8 cellular contexts compared by ENCODE assay signal in the genomic region with DNA sequence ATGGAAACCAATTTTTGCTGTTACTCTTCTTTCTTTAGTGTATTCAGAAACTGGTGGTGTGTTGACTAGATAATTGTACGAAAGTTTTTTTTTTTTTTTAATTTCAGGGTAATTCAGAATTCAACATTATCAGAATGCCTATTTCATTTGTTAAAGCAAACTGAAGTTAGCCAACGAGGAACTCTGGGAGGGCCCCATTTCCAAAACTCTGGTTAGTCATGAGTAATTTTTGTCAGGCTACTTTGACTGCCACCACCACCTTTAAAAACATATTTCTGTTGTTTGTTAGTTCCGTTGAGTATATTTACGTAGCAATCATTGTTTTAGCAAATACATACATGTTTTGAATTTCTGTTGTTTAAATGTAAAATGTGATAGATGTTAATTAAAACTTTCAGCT. TPM values are rescaled to one million over a fixed set of nuclear protein-coding genes. Genes with fewer than 3 reads are reported as not detected.
A peak's percentile ranks its signal among the peaks of the same experiment; 100 is the strongest.
DNase-seq lines count a peak whose midpoint lies in the region; ATAC-seq, FAIRE-seq and TF ChIP-seq lines count a peak whose summit lies in the region.

No MANE protein-coding gene starts in this region.

- H3K79me2 ChIP-seq in DND-41 (ENCODE audit: insufficient read depth, low read length) (peaks cover 53% of the 10 kb centered on the region), OCI-LY3 (ENCODE audit: low read length) (peaks cover 48% of the 10 kb centered on the region), H1 (ENCODE audit: control insufficient read depth in 1 of 2, insufficient read depth in 2 of 2, low read length in 2 of 2) (peaks cover 0 to 40% of the 10 kb centered on the region in 2 experiments; a peak in 3 of 4 replicates)

- 24% methylated on average over 4 of the region's 4 CpGs; no CpG with 5 or more reads in 1 of the 2 experiments for WGBS in H1 (ENCODE audit: extremely low coverage in 1 of 2, insufficient coverage in 1 of 2, insufficient read length in 1 of 2, insufficient replicate concordance in 2 of 2, low coverage in 1 of 2, low lambda C conversion rate in 2 of 2, missing lambda C conversion rate in 1 of 2), 2 experiments
- no CpG with 5 or more reads among the region's 4 CpGs for WGBS in neuronal stem cell (ENCODE audit: extremely low coverage in 2 of 2, insufficient read length in 2 of 2, insufficient replicate concordance in 1 of 2), 2 donors

- H3K14ac ChIP-seq in H1 (ENCODE audit: insufficient read length) = no peak overlapping the region
- H3K14ac ChIP-seq in neuronal stem cell (ENCODE audit: low read length) = no peak overlapping the region

- H3K4me3 ChIP-seq in DND-41 (ENCODE audit: low read depth in 1 of 2, low read length in 2 of 2) (peak overlapping the region; percentile 82 to 89), OCI-LY3 (ENCODE audit: low read length) (peak overlapping the region; percentile 100), H1 (ENCODE audit: extremely low read depth in 1 of 4, insufficient read depth in 2 of 4, low read depth in 3 of 4, low read length in 4 of 4) (peak overlapping the region; percentile 55 to 97 (median 80)), neuronal stem cell (ENCODE audit: low read length in 2 of 2) (peak overlapping the region; percentile 65 to 97)

- H3K9me3 ChIP-seq in DND-41 (ENCODE audit: insufficient read depth, low read length, severe bottlenecking) = no peaks in the 10 kb centered on the region
- H3K9me3 ChIP-seq in OCI-LY3 (ENCODE audit: insufficient read depth, low read length) = no peaks in the 10 kb centered on the region
- H3K9me3 ChIP-seq in H1 (ENCODE audit: insufficient read depth in 2 of 2, low read depth in 1 of 2, low read length in 1 of 2) = no peaks in the 10 kb centered on the region
- H3K9me3 ChIP-seq in neuronal stem cell (replicated peaks in 1 of 2; ENCODE audit: control insufficient read depth in 2 of 2, insufficient read depth in 1 of 2, low read depth in 1 of 2, low read length in 2 of 2) = no peaks in the 10 kb centered on the region

- no peak overlapping the region for H2BK15ac ChIP-seq in H1 (ENCODE audit: low read length)
- H2BK15ac ChIP-seq in neuronal stem cell (ENCODE audit: low read length) = no peak overlapping the region

- H3K4me1 ChIP-seq in DND-41 (ENCODE audit: insufficient read depth, low read length) = peaks cover 59% of the 10 kb centered on the region
- peaks cover 41% of the 10 kb centered on the region for H3K4me1 ChIP-seq in OCI-LY3 (ENCODE audit: low read length)
- H3K4me1 ChIP-seq in H1 (replicated peaks in 1 of 4; ENCODE audit: control insufficient read depth in 3 of 4, insufficient read depth in 4 of 4, low read length in 3 of 4) = peaks cover 0 to 8% (median 2%) of the 10 kb centered on the region in 4 experiments; a peak in 3 of 7 replicates
- H3K4me1 ChIP-seq in neuronal stem cell (ENCODE audit: control insufficient read depth in 2 of 2, insufficient read depth in 1 of 2, low read depth in 1 of 2, low read length in 2 of 2) = peaks cover 5 to 10% of the 10 kb centered on the region in 2 donors

- no peak overlapping the region for H2BK20ac ChIP-seq in H1 (ENCODE audit: low read length)

- no peak overlapping the region for H2BK12ac ChIP-seq in H1 (ENCODE audit: low read depth, low read length)
- H2BK12ac ChIP-seq in neuronal stem cell (ENCODE audit: low read length) = no peak overlapping the region

- no peak for TF ChIP-seq POLR2A in H1 (IDR thresholded peaks at IDR 0.05; ENCODE audit: control extremely low read depth in 1 of 2, low read depth in 2 of 2, low read length in 2 of 2)

- TF ChIP-seq RAD21 in H1 (IDR thresholded peaks at IDR 0.05 in 1 of 2, conservative IDR thresholded peaks at IDR 0.05 in 1 of 2; ENCODE audit: low read depth in 2 of 2, low read length in 2 of 2) = no peak

- H3K79me1 ChIP-seq in H1 (ENCODE audit: low read depth, low read length) (no peaks in the 10 kb centered on the region), neuronal stem cell (ENCODE audit: low read depth, low read length) (no peaks in the 10 kb centered on the region)

- H3K36me3 ChIP-seq in DND-41 (ENCODE audit: insufficient read depth, low read length) (peaks cover 17% of the 10 kb centered on the region; the same call in 1 of the 2 replicates), OCI-LY3 (replicated peaks; ENCODE audit: low read depth, low read length) (peaks cover 12% of the 10 kb centered on the region), H1 (ENCODE audit: control insufficient read depth in 2 of 4, insufficient read depth in 4 of 4, low read length in 3 of 4) (peaks cover 4 to 19% (median 6%) of the 10 kb centered on the region in 4 experiments), neuronal stem cell (replicated peaks in 1 of 2; ENCODE audit: control insufficient read depth in 2 of 2, insufficient read depth in 2 of 2, low read length in 2 of 2) (peaks cover 0 to 38% of the 10 kb centered on the region in 2 donors)

- H4K5ac ChIP-seq in H1 (ENCODE audit: insufficient read length, low read depth, low read length) = no peak overlapping the region

- H3K23me2 ChIP-seq in H1 (ENCODE audit: low read depth, low read length) = peaks cover 4% of the 10 kb centered on the region

- H2AFZ ChIP-seq in DND-41 (ENCODE audit: low read depth, low read length) = peak overlapping the region; percentile 89
- no peak overlapping the region for H2AFZ ChIP-seq in OCI-LY3 (ENCODE audit: low read depth, low read length)
- H2AFZ ChIP-seq in H1 (ENCODE audit: low read length) = no peak overlapping the region
- peak overlapping the region; percentile 95 for H2AFZ ChIP-seq in neuronal stem cell (ENCODE audit: low read length)

- H2BK5ac ChIP-seq in H1 (ENCODE audit: low read depth, low read length) = no peak overlapping the region
- no peak overlapping the region for H2BK5ac ChIP-seq in neuronal stem cell (ENCODE audit: low read length)

- intact Hi-C loops in head of caudate nucleus (cut with DNase I) = no loop called here

- no peak overlapping the region for H2BK120ac ChIP-seq in H1 (replicated peaks; ENCODE audit: low read depth, low read length)
- no peak overlapping the region for H2BK120ac ChIP-seq in neuronal stem cell (ENCODE audit: low read depth, low read length)

- H3K4ac ChIP-seq in H1 (replicated peaks; ENCODE audit: insufficient read length, low read depth, low read length) (no peak overlapping the region), neuronal stem cell (ENCODE audit: low read length) (no peak overlapping the region)

- CTCF ChIA-PET in H1 (lab: Charles Lee; ENCODE audit: partially characterized antibody) = interaction anchor here (1.1 to 2.1 kb wide), 4 partner anchors 9 to 20 kb away, joined by 3 to 6 read pairs (median 4); no protein-coding TSS in a partner anchor

- no peaks in the 10 kb centered on the region for H3K27me3 ChIP-seq in DND-41 (ENCODE audit: insufficient read depth, low read length, poor library complexity)
- H3K27me3 ChIP-seq in OCI-LY3 (ENCODE audit: low read depth, low read length) = no peaks in the 10 kb centered on the region
- peaks cover 0 to 3% (median 1%) of the 10 kb centered on the region in 4 experiments; a peak in 1 of 7 replicates for H3K27me3 ChIP-seq in H1 (replicated peaks in 1 of 4; ENCODE audit: control insufficient read depth in 3 of 4, extremely low read depth in 1 of 4, insufficient read depth in 3 of 4, low read length in 3 of 4)
- H3K27me3 ChIP-seq in neuronal stem cell (ENCODE audit: control insufficient read depth in 3 of 3, insufficient read depth in 3 of 3, low read depth in 1 of 3, low read length in 3 of 3) = no peaks in the 10 kb centered on the region

- DNase-seq in DND-41 (no peak), H1 (ENCODE audit: low read depth in 1 of 2, low spot score in 2 of 2) (no peak), neuronal stem cell (ENCODE audit: low spot score) (no peak), head of caudate nucleus (no peak), DMS153 (lab: John Stamatoyannopoulos, UW) (no peak), NCI-H82 treated with DMSO at 0.1 percent for 48 hours (lab: John Stamatoyannopoulos, UW; ENCODE audit: unreplicated experiment) (no peak)

- no peak for FAIRE-seq in H1 (lab: Jason Lieb, UNC)

- H4K91ac ChIP-seq in H1 (replicated peaks; ENCODE audit: insufficient read length, low read length) (no peak overlapping the region), neuronal stem cell (ENCODE audit: low read depth, low read length, poor library complexity) (no peak overlapping the region)

- peak overlapping the region; percentile 84 for H3K9ac ChIP-seq in DND-41 (ENCODE audit: low read depth, low read length)
- H3K9ac ChIP-seq in OCI-LY3 (ENCODE audit: low read length) = peak overlapping the region; percentile 89
- H3K9ac ChIP-seq in H1 (replicated peaks in 1 of 4; ENCODE audit: extremely low read depth in 1 of 4, low read depth in 3 of 4, low read length in 3 of 4) = peak overlapping the region in 3 of 4 experiments; percentile 83 to 90 (median 86); a peak in 3 of 7 replicates
- no peak overlapping the region for H3K9ac ChIP-seq in neuronal stem cell (ENCODE audit: low read depth, low read length, poor library complexity)

- no peak for TF ChIP-seq EP300 in H1 (IDR thresholded peaks at IDR 0.05; ENCODE audit: borderline replicate concordance in 1 of 2, low read depth in 2 of 2, low read length in 2 of 2)

- POLR2A ChIA-PET in H1 (lab: Charles Lee; ENCODE audit: partially characterized antibody) = interaction anchor here (1.1 to 2.0 kb wide), 9 partner anchors 11 to 193 kb away, joined by 3 to 35 read pairs (median 6); a partner anchor contains a TSS

- no peak overlapping the region for H3K56ac ChIP-seq in H1 (replicated peaks; ENCODE audit: insufficient read length, low read depth, low read length)

- H3K23ac ChIP-seq in H1 (ENCODE audit: insufficient read length) (no peak overlapping the region), neuronal stem cell (ENCODE audit: low read depth, low read length, poor library complexity) (no peak overlapping the region)

- H4K20me1 ChIP-seq in DND-41 (ENCODE audit: insufficient read depth, low read length) = no peaks in the 10 kb centered on the region
- H4K20me1 ChIP-seq in OCI-LY3 (ENCODE audit: insufficient read depth, low read length) = peaks cover 3% of the 10 kb centered on the region; the same call in 1 of the 2 replicates
- peaks cover 0 to 4% of the 10 kb centered on the region in 2 experiments for H4K20me1 ChIP-seq in H1 (replicated peaks in 1 of 2; ENCODE audit: control insufficient read depth in 1 of 2, insufficient read depth in 2 of 2, low read length in 2 of 2)

- H4K8ac ChIP-seq in H1 (ENCODE audit: extremely low read depth, insufficient read depth, low read length) (no peak overlapping the region), neuronal stem cell (ENCODE audit: low read depth, low read length) (no peak overlapping the region)

- H3K4me2 ChIP-seq in DND-41 (ENCODE audit: insufficient read depth, low read length) (peak overlapping the region; percentile 91), OCI-LY3 (ENCODE audit: low read length) (peak overlapping the region; percentile 93), H1 (ENCODE audit: insufficient read depth in 1 of 2, low read depth in 2 of 2, low read length in 2 of 2) (peak overlapping the region; percentile 48 to 75), neuronal stem cell (ENCODE audit: insufficient read depth, low read length, poor library complexity, severe bottlenecking) (no peak overlapping the region)

- no peak overlapping the region for H3K18ac ChIP-seq in H1 (ENCODE audit: extremely low read depth, low read length)
- H3K18ac ChIP-seq in neuronal stem cell (ENCODE audit: low read length) = no peak overlapping the region

- no peak overlapping the region for H2AK5ac ChIP-seq in H1 (ENCODE audit: low read depth, low read length)
- H2AK5ac ChIP-seq in neuronal stem cell (ENCODE audit: low read depth, low read length) = no peak overlapping the region

- ATAC-seq in DND-41 (ENCODE audit: insufficient read depth, low read depth) (no peak), HG02623 (IDR thresholded peaks at IDR 0.05; ENCODE audit: unreplicated experiment) (no peak)

- H3K27ac ChIP-seq in DND-41 (ENCODE audit: low read length) = peak overlapping the region; percentile 71
- peak overlapping the region; percentile 100 for H3K27ac ChIP-seq in OCI-LY3 (ENCODE audit: low read length)
- H3K27ac ChIP-seq in H1 (ENCODE audit: low read depth, low read length) = no peak overlapping the region
- no peak overlapping the region for H3K27ac ChIP-seq in neuronal stem cell (replicated peaks; ENCODE audit: low read length)

- no peak for TF ChIP-seq CTCF in DND-41 (IDR thresholded peaks at IDR 0.05; ENCODE audit: borderline replicate concordance, extremely low read depth, low read length, poor library complexity, severe bottlenecking)
- TF ChIP-seq CTCF in OCI-LY3 (IDR thresholded peaks at IDR 0.05; ENCODE audit: low read depth, low read length) = no peak
- no peak for TF ChIP-seq CTCF in H1 (IDR thresholded peaks at IDR 0.05; ENCODE audit: control extremely low read depth in 1 of 3, insufficient read depth in 1 of 3, low read depth in 1 of 3, low read length in 3 of 3)

RNA-seq across cellular contexts. Expression of a gene that starts 0.8 kb away (rescaled TPM):
- 23.3 and 24.1 TPM in 2 replicates for total RNA-seq in H1 (2021; fragmentation: NEBNext Ultra II Directional; extraction: Animal tissue kit (Norgen Biotek cat#: 25700))
- 8.6 and 10.7 TPM in 2 replicates for polyA plus RNA-seq in H1 (2011; rRNA removed)
- polyA plus RNA-seq in H1 (2011; cell fraction: cytosol; rRNA removed) = 10.7 TPM
- 16.7 TPM for polyA plus RNA-seq in H1 (2011; cell fraction: nucleus; rRNA removed)
- polyA plus RNA-seq in H1 (2012, experiment 1 of 2) = 8.4 to 15.2 TPM (median 11.4 TPM) in 4 replicates
- 0.47 TPM for polyA plus RNA-seq in H1 (2012, experiment 2 of 2)
- polyA plus RNA-seq in H1 (2013, experiment 1 of 2) = 14.9 TPM
- polyA plus RNA-seq in H1 (2013, experiment 2 of 2) = 12.5 TPM
- polyA minus RNA-seq in H1 (2011; rRNA and poly(A)+ RNA removed) = 21.7 and 34.5 TPM in 2 replicates
- polyA minus RNA-seq in H1 (2011; cell fraction: cytosol; rRNA and poly(A)+ RNA removed) = 16.1 TPM
- 21.3 TPM for polyA minus RNA-seq in H1 (2011; cell fraction: nucleus; rRNA and poly(A)+ RNA removed)
- 27.5 TPM for polyA plus RNA-seq in neuronal stem cell (2013, experiment 1 of 2)
- 27.5 TPM for polyA plus RNA-seq in neuronal stem cell (2013, experiment 2 of 2)

RNA-seq across cellular contexts. Expression of a gene that starts 18.0 kb away (rescaled TPM):
- 7.4 and 9.4 TPM in 2 replicates for total RNA-seq in H1 (2021; fragmentation: NEBNext Ultra II Directional; extraction: Animal tissue kit (Norgen Biotek cat#: 25700))
- polyA plus RNA-seq in H1 (2011; rRNA removed) = 1.9 and 3.6 TPM in 2 replicates
- polyA plus RNA-seq in H1 (2011; cell fraction: cytosol; rRNA removed) = 6.8 TPM
- polyA plus RNA-seq in H1 (2011; cell fraction: nucleus; rRNA removed) = 4.2 TPM
- 8.0 to 11.4 TPM (median 10.0 TPM) in 4 replicates for polyA plus RNA-seq in H1 (2012, experiment 1 of 2)
- 0.96 TPM for polyA plus RNA-seq in H1 (2012, experiment 2 of 2)
- 9.6 TPM for polyA plus RNA-seq in H1 (2013, experiment 1 of 2)
- 9.1 TPM for polyA plus RNA-seq in H1 (2013, experiment 2 of 2)
- 10.2 and 13.4 TPM in 2 replicates for polyA minus RNA-seq in H1 (2011; rRNA and poly(A)+ RNA removed)
- polyA minus RNA-seq in H1 (2011; cell fraction: cytosol; rRNA and poly(A)+ RNA removed) = 3.7 TPM
- polyA minus RNA-seq in H1 (2011; cell fraction: nucleus; rRNA and poly(A)+ RNA removed) = 9.1 TPM
- polyA plus RNA-seq in neuronal stem cell (2013, experiment 1 of 2) = 8.8 TPM
- polyA plus RNA-seq in neuronal stem cell (2013, experiment 2 of 2) = 8.4 TPM

Comparison
In these comparisons a context has a peak if more than half of its experiments do, and no peak if none do; other contexts are left out.
1. H2AFZ ChIP-seq: peak in DND-41 (single experiment) and neuronal stem cell (single experiment); none in OCI-LY3 (single experiment) and H1 (single experiment).
2. H3K27ac ChIP-seq: peak in DND-41 (single experiment) and OCI-LY3 (single experiment); none in H1 (single experiment) and neuronal stem cell (single experiment).
3. Peak in every context shown above with its lines, with median percentiles within 50 percentile points of each other: H3K4me3 ChIP-seq.